In genomic region chr5:57298985-57299491, GRCh38 we compare ENCODE assay signal across 8 cellular contexts.
A peak's percentile ranks its signal among the peaks of the same experiment; 100 is the strongest.
DNase-seq lines count a peak whose midpoint lies in the region; ATAC-seq and TF ChIP-seq lines count a peak whose summit lies in the region.

No MANE protein-coding gene starts in this region.

- no peak overlapping the region for H2BK12ac ChIP-seq in neuronal stem cell (ENCODE audit: low read length)

- peak overlapping the region; percentile 67 for H2AFZ ChIP-seq in neuronal stem cell (ENCODE audit: low read length)

- H3K36me3 ChIP-seq in neuronal stem cell (replicated peaks in 1 of 2; ENCODE audit: control insufficient read depth in 2 of 2, insufficient read depth in 2 of 2, low read length in 2 of 2) (no peaks in the 10 kb centered on the region), uterus (no peaks in the 10 kb centered on the region)

- ATAC-seq in activated T-cell treated with anti-CD3 and anti-CD28 coated beads, Interleukin-2, amount 50 U/mL, for 72 hours (replicated peaks in 1 of 2): peak; percentile 59 to 70

- no peaks in the 10 kb centered on the region for H3K79me1 ChIP-seq in neuronal stem cell (ENCODE audit: low read depth, low read length)

- H3K4me1 Mint-ChIP-seq in activated T-cell treated with anti-CD3 and anti-CD28 coated beads, Interleukin-2, amount 50 U/mL, for 72 hours (ENCODE audit: low read depth): peaks cover 45% of the 10 kb centered on the region

- TF ChIP-seq POLR2A in uterus (IDR thresholded peaks at IDR 0.05): no peak

- H2BK15ac ChIP-seq in neuronal stem cell (ENCODE audit: low read length): no peak overlapping the region

- H3K27ac ChIP-seq in HL-60 (replicated peaks) (no peak overlapping the region), neuronal stem cell (replicated peaks; ENCODE audit: low read length) (no peak overlapping the region), uterus (peak overlapping the region; percentile 26 to 33)

- intact Hi-C loops in uterus (cut with DNase I; ENCODE audit: low total_unique reads): loop anchor here (10.0 kb wide), 1 partner anchor 1156 kb away; no protein-coding TSS in a partner anchor

- H3K23ac ChIP-seq in neuronal stem cell (ENCODE audit: low read depth, low read length, poor library complexity): no peak overlapping the region

- no CpG with 5 or more reads among the region's 15 CpGs for WGBS in neuronal stem cell (ENCODE audit: extremely low coverage in 2 of 2, insufficient read length in 2 of 2, insufficient replicate concordance in 1 of 2), 2 donors

- H3K9me3 Mint-ChIP-seq in activated T-cell treated with anti-CD3 and anti-CD28 coated beads, Interleukin-2, amount 50 U/mL, for 72 hours: no peaks in the 10 kb centered on the region

- no peak overlapping the region for H2AK5ac ChIP-seq in neuronal stem cell (ENCODE audit: low read depth, low read length)

- no peak overlapping the region for H3K18ac ChIP-seq in neuronal stem cell (ENCODE audit: low read length)

- no peaks in the 10 kb centered on the region for H3K36me3 Mint-ChIP-seq in activated T-cell treated with anti-CD3 and anti-CD28 coated beads, Interleukin-2, amount 50 U/mL, for 72 hours (ENCODE audit: insufficient read depth in 2 of 2)

- no peaks in the 10 kb centered on the region for H3K9me3 ChIP-seq in neuronal stem cell (replicated peaks in 1 of 2; ENCODE audit: control insufficient read depth in 2 of 2, insufficient read depth in 1 of 2, low read depth in 1 of 2, low read length in 2 of 2)
- H3K9me3 ChIP-seq in uterus: no peaks in the 10 kb centered on the region

- H3K27me3 Mint-ChIP-seq in activated T-cell treated with anti-CD3 and anti-CD28 coated beads, Interleukin-2, amount 50 U/mL, for 72 hours (ENCODE audit: low read depth): no peaks in the 10 kb centered on the region

- no peak overlapping the region for H3K9ac ChIP-seq in neuronal stem cell (ENCODE audit: low read depth, low read length, poor library complexity)

- H3K4me1 ChIP-seq in neuronal stem cell (ENCODE audit: control insufficient read depth in 2 of 2, insufficient read depth in 1 of 2, low read depth in 1 of 2, low read length in 2 of 2) (peaks cover 1 to 2% of the 10 kb centered on the region in 2 donors), uterus (peaks cover 0 to 7% of the 10 kb centered on the region in 2 donors)

- no peaks in the 10 kb centered on the region for H3K27me3 ChIP-seq in HL-60 (ENCODE audit: insufficient read depth, poor library complexity, severe bottlenecking)
- peaks cover 0 to 7% (median 0%) of the 10 kb centered on the region in 3 experiments for H3K27me3 ChIP-seq in neuronal stem cell (ENCODE audit: control insufficient read depth in 3 of 3, insufficient read depth in 3 of 3, low read depth in 1 of 3, low read length in 3 of 3)
- no peaks in the 10 kb centered on the region for H3K27me3 ChIP-seq in uterus

- H2BK120ac ChIP-seq in neuronal stem cell (ENCODE audit: low read depth, low read length): no peak overlapping the region

- H2BK5ac ChIP-seq in neuronal stem cell (ENCODE audit: low read length): no peak overlapping the region

- H3K14ac ChIP-seq in neuronal stem cell (ENCODE audit: low read length): no peak overlapping the region

- H4K91ac ChIP-seq in neuronal stem cell (ENCODE audit: low read depth, low read length, poor library complexity): no peak overlapping the region

- peak overlapping the region; percentile 82 for H3K27ac Mint-ChIP-seq in activated T-cell treated with anti-CD3 and anti-CD28 coated beads, Interleukin-2, amount 50 U/mL, for 72 hours

- DNase-seq in NCI-H1092 treated with DMSO at 0.1 percent for 48 hours (lab: John Stamatoyannopoulos, UW): peak; percentile 28
- DNase-seq in NCI-H1092 (lab: John Stamatoyannopoulos, UW): no peak
- DNase-seq in HL-60 (ENCODE audit: low read depth in 1 of 2, low spot score in 1 of 2): peak; percentile 21
- DNase-seq in OCI-M2 (lab: John Stamatoyannopoulos, UW; ENCODE audit: unreplicated experiment): peak; percentile 30
- peak; percentile 54 to 64 for DNase-seq in activated T-cell treated with anti-CD3 and anti-CD28 coated beads, Interleukin-2, amount 50 U/mL, for 72 hours
- peak; percentile 73 for DNase-seq in fibroblast of the conjunctiva (ENCODE audit: low read depth)
- DNase-seq in neuronal stem cell (ENCODE audit: low spot score): peak; percentile 65
- DNase-seq in uterus: peak; percentile 20 to 26

- H3K4me3 ChIP-seq in HL-60 (replicated peaks; ENCODE audit: insufficient read depth, low read length): no peak overlapping the region
- no peak overlapping the region for H3K4me3 ChIP-seq in neuronal stem cell (ENCODE audit: low read length in 2 of 2)
- no peak overlapping the region for H3K4me3 ChIP-seq in uterus

- no peak overlapping the region for H3K4me2 ChIP-seq in neuronal stem cell (ENCODE audit: insufficient read depth, low read length, poor library complexity, severe bottlenecking)

- peak overlapping the region; percentile 62 to 83 for H3K4me3 Mint-ChIP-seq in activated T-cell treated with anti-CD3 and anti-CD28 coated beads, Interleukin-2, amount 50 U/mL, for 72 hours

- TF ChIP-seq CTCF in HL-60 (IDR thresholded peaks at IDR 0.05; ENCODE audit: insufficient read depth, low read length): no peak
- peak; percentile 64 to 74 (median 69) for TF ChIP-seq CTCF in uterus (IDR thresholded peaks at IDR 0.05)

- H4K8ac ChIP-seq in neuronal stem cell (ENCODE audit: low read depth, low read length): no peak overlapping the region

- H3K4ac ChIP-seq in neuronal stem cell (ENCODE audit: low read length): no peak overlapping the region

Comparison
In these comparisons a context has a peak if more than half of its experiments do, and no peak if none do; other contexts are left out.
1. H3K27ac ChIP-seq: peak in uterus (2 of 2); none in HL-60 (single experiment) and neuronal stem cell (single experiment).